1 cellular context compared by ENCODE assay signal in the genomic region with DNA sequence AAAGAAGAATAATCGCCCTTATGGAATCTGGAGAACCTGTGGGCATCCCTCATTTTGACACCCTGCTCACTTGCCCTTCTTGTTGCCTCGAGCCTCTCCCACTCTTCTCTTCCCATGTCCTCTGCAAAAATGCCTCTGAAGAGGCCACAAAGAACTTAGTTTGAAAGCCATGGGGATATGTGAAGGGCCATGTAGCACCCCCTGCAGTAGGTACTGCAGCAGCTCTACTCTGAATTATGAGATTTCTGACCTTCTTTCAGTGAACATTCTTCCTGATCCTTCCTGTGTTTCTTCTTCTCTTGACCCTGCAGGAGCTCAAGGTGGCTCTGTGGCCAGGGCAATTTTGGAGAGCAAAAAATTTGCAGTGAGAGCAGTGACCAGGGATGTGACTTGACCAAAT.
TF ChIP-seq lines count a peak whose summit lies in the region.

No MANE protein-coding gene starts in this region.

TF ChIP-seq in K562, 482 proteins besides CTCF, POLR2A, EP300 and RAD21 (continued from another document):
- TF ChIP-seq ZNF140 (CRISPR knock-in tag; IDR thresholded peaks at IDR 0.05): no peak
- TF ChIP-seq ZNF197 (CRISPR knock-in tag; IDR thresholded peaks at IDR 0.05; ENCODE audit: low read depth): no peak
TF ChIP-seq in K562: peak in this region for 0.
